ENCODE assay signal across 1 cellular context in the genomic region with DNA sequence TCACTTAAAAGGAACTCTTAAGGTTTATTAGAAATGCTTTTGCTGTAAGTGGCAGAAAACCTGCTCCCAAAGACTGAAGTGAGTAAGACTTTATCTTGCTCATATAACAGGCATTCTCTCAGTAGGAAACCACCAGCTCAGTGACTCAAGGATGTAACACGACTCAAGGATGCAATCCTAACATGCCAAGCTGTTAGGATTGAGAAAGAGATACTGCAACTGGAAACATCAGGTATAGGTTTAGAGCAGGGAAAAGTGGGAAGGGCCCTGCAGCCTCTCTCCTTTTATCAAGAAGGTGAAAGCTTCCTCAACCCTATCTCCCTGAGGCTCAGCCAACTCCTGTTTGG.
TF ChIP-seq lines count a peak whose summit lies in the region.

No MANE protein-coding gene starts in this region.

TF ChIP-seq in SK-N-SH, 30 proteins besides CTCF, POLR2A, EP300 and RAD21 (continued from another document):
- TF ChIP-seq, protein P1, sequence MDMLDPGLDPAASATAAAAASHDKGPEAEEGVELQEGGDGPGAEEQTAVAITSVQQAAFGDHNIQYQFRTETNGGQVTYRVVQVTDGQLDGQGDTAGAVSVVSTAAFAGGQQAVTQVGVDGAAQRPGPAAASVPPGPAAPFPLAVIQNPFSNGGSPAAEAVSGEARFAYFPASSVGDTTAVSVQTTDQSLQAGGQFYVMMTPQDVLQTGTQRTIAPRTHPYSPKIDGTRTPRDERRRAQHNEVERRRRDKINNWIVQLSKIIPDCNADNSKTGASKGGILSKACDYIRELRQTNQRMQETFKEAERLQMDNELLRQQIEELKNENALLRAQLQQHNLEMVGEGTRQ (IDR thresholded peaks at IDR 0.05; ENCODE audit: borderline replicate concordance, low read depth, low read length): no peak
- TF ChIP-seq FOXJ3 (CRISPR knock-in tag; IDR thresholded peaks at IDR 0.05) (no peak), TCF12 (IDR thresholded peaks at IDR 0.05) (peak; percentile 75), GABPA (IDR thresholded peaks at IDR 0.05; ENCODE audit: low read depth) (no peak), GATA2 (CRISPR knock-in tag; IDR thresholded peaks at IDR 0.05) (no peak), TAF1 (IDR thresholded peaks at IDR 0.05; ENCODE audit: borderline replicate concordance, low read depth, low read length) (no peak), SMC3 (IDR thresholded peaks at IDR 0.05; ENCODE audit: low read depth, low read length) (no peak), YY1 (IDR thresholded peaks at IDR 0.05; ENCODE audit: low read depth) (no peak), RXRA (IDR thresholded peaks at IDR 0.05; ENCODE audit: borderline replicate concordance, low read depth) (peak; percentile 19; the same call in 1 of the 2 replicates), JUND (IDR thresholded peaks at IDR 0.05) (peak; percentile 75), TEAD4 (IDR thresholded peaks at IDR 0.05; ENCODE audit: borderline replicate concordance, insufficient read depth) (peak; percentile 51; the same call in 1 of the 2 replicates), NFIC (IDR thresholded peaks at IDR 0.05; ENCODE audit: borderline replicate concordance) (peak; percentile 42; the same call in 1 of the 2 replicates)
- TF ChIP-seq, protein P2, sequence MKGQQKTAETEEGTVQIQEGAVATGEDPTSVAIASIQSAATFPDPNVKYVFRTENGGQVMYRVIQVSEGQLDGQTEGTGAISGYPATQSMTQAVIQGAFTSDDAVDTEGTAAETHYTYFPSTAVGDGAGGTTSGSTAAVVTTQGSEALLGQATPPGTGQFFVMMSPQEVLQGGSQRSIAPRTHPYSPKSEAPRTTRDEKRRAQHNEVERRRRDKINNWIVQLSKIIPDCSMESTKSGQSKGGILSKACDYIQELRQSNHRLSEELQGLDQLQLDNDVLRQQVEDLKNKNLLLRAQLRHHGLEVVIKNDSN (IDR thresholded peaks at IDR 0.05; ENCODE audit: borderline replicate concordance, low read depth): no peak
- TF ChIP-seq, protein P3, sequence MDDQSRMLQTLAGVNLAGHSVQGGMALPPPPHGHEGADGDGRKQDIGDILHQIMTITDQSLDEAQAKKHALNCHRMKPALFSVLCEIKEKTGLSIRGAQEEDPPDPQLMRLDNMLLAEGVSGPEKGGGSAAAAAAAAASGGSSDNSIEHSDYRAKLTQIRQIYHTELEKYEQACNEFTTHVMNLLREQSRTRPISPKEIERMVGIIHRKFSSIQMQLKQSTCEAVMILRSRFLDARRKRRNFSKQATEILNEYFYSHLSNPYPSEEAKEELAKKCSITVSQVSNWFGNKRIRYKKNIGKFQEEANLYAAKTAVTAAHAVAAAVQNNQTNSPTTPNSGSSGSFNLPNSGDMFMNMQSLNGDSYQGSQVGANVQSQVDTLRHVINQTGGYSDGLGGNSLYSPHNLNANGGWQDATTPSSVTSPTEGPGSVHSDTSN (IDR thresholded peaks at IDR 0.05): peak; percentile 40; the same call in 1 of the 2 replicates
- TF ChIP-seq, protein P4, sequence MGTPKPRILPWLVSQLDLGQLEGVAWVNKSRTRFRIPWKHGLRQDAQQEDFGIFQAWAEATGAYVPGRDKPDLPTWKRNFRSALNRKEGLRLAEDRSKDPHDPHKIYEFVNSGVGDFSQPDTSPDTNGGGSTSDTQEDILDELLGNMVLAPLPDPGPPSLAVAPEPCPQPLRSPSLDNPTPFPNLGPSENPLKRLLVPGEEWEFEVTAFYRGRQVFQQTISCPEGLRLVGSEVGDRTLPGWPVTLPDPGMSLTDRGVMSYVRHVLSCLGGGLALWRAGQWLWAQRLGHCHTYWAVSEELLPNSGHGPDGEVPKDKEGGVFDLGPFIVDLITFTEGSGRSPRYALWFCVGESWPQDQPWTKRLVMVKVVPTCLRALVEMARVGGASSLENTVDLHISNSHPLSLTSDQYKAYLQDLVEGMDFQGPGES (IDR thresholded peaks at IDR 0.05; ENCODE audit: low read depth, low read length): no peak
- TF ChIP-seq, protein P5, sequence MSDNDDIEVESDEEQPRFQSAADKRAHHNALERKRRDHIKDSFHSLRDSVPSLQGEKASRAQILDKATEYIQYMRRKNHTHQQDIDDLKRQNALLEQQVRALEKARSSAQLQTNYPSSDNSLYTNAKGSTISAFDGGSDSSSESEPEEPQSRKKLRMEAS (IDR thresholded peaks at IDR 0.05; ENCODE audit: low read depth): 0 out of 2 replicates have a peak, but pooled peaks have one; percentile 20
